1 cellular context compared by ENCODE assay signal in genomic region chr11:77473001-77473800, GRCh38.
TF ChIP-seq lines count a peak whose summit lies in the region.

No MANE protein-coding gene starts in this region.

TF ChIP-seq in WTC11, 78 proteins besides CTCF, POLR2A, EP300 and RAD21 (continued from another document):
- no peak for TF ChIP-seq AR (CRISPR knock-in tag; IDR thresholded peaks at IDR 0.05)
- no peak for TF ChIP-seq ESRRA (CRISPR knock-in tag; IDR thresholded peaks at IDR 0.05; ENCODE audit: borderline replicate concordance)
- no peak for TF ChIP-seq RELA (CRISPR knock-in tag; IDR thresholded peaks at IDR 0.05; ENCODE audit: borderline replicate concordance)
- no peak for TF ChIP-seq ZNF138 (CRISPR knock-in tag; conservative IDR thresholded peaks at IDR 0.05)
- TF ChIP-seq ATF1 (CRISPR knock-in tag; IDR thresholded peaks at IDR 0.05), result no peak
- TF ChIP-seq E2F1 (CRISPR knock-in tag; IDR thresholded peaks at IDR 0.05), result no peak
- no peak for TF ChIP-seq MAX (CRISPR knock-in tag; IDR thresholded peaks at IDR 0.05)
- 0 out of 2 replicates have a peak, but pooled peaks have one; percentile 21 for TF ChIP-seq PRDM15 (CRISPR knock-in tag; IDR thresholded peaks at IDR 0.05)
- peak; percentile 45; the same call in 1 of the 2 replicates for TF ChIP-seq ZNF423 (CRISPR knock-in tag; IDR thresholded peaks at IDR 0.05)
- TF ChIP-seq ZNF121 (CRISPR knock-in tag; IDR thresholded peaks at IDR 0.05), result no peak
- 0 out of 2 replicates have a peak, but pooled peaks have one; percentile 50 for TF ChIP-seq E2F5 (CRISPR knock-in tag; IDR thresholded peaks at IDR 0.05)
- TF ChIP-seq CREM (CRISPR knock-in tag; IDR thresholded peaks at IDR 0.05), result 0 out of 2 replicates have a peak, but pooled peaks have one; percentile 18
- TF ChIP-seq CBFB (CRISPR knock-in tag; IDR thresholded peaks at IDR 0.05; ENCODE audit: low read depth), result no peak
- no peak for TF ChIP-seq ZNF416 (CRISPR knock-in tag; IDR thresholded peaks at IDR 0.05)
- no peak for TF ChIP-seq ZNF512 (CRISPR knock-in tag; IDR thresholded peaks at IDR 0.05; ENCODE audit: borderline replicate concordance)
